38 cellular contexts compared by ENCODE assay signal in genomic region chr17:11204991-11205390, GRCh38. TPM values are rescaled to one million over a fixed set of nuclear protein-coding genes. Genes with fewer than 3 reads are reported as not detected.
"Had no signal": no experiment of that assay in that cellular context is flagged by ENCODE, and none has a peak within 500 bp of the region (broad histone marks: within the 10 kb centered on the region; RNA-seq: fewer than 3 reads in every experiment).

No MANE protein-coding gene starts in this region.

- DNase-seq: Karpas-422, Kasumi-1, MG63, MM.1S, MV-4-11, NCI-H1048, NCI-H1092, NCI-H1092 treated with DMSO at 0.1 percent for 48 hours, NCI-H1105, NCI-H1105 treated with DMSO at 0.1 percent for 48 hours, NCI-H1417, NCI-H1417 treated with DMSO at 0.1 percent for 48 hours, NCI-H1436, NCI-H1436 treated with DMSO at 0.1 percent for 48 hours, NCI-H146, NCI-H1694, NCI-H1694 treated with DMSO at 0.1 percent for 48 hours, NCI-H187, NCI-H187 treated with DMSO at 0.1 percent for 48 hours, NCI-H1930, NCI-H2029, NCI-H2029 treated with DMSO at 0.1 percent for 48 hours, NCI-H2081, NCI-H2081 treated with DMSO at 0.1 percent for 48 hours, NCI-H2107, NCI-H2171, NCI-H2171 treated with DMSO at 0.1 percent for 48 hours, NCI-H2227 treated with DMSO at 0.1 percent for 48 hours, NCI-H226, NCI-H345, NCI-H446, NCI-H446 treated with DMSO at 0.1 percent for 48 hours, NCI-H510A, NCI-H510A treated with DMSO at 0.1 percent for 48 hours had no signal

- H3K27me3 ChIP-seq: MG63 had no signal

- H3K36me3 ChIP-seq: MG63 had no signal

- H3K4me3 ChIP-seq: MG63 had no signal

- H3K9me3 ChIP-seq: MG63 had no signal

RNA-seq across cellular contexts. Expression of gene SHISA6, which starts 36.0 kb away (rescaled TPM):
- total RNA-seq: LHCN-M2, M059J, MCF 10A, NCI-H460 had no signal
